ENCODE assay signal across 8 cellular contexts in the genomic region with DNA sequence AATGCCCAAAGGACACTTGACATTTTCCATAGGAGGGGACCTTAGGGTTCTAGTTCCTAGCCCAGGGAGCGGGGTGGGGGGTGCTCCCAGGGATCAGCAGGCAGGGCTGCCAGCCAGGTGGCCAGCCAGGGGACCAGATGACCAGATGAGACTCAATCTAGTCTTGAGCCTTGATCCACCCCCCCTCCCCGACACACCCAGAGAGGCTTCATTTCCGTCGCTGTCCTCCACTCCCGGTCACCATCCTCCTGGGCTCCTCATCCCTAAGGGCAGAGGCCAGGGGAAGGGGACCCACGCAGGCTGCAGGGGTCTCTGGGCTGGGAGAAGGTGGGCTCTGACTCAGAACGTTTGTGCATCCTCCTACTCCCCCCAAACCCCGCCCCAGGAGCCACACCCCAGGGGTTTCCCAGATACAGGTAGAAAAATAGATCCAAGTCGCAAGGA. TPM values are rescaled to one million over a fixed set of nuclear protein-coding genes. Genes with fewer than 3 reads are reported as not detected.
DNase-seq lines count a peak whose midpoint lies in the region; ATAC-seq and TF ChIP-seq lines count a peak whose summit lies in the region.

No MANE protein-coding gene starts in this region.

- peak overlapping the region; percentile 74 for H3K4me3 Mint-ChIP-seq in Calu3 (ENCODE audit: low read depth, unreplicated experiment)

- H3K4me3 ChIP-seq in endocrine pancreas (ENCODE audit: control insufficient read depth, insufficient read depth, low read length), result peak overlapping the region; percentile 25
- H3K4me3 ChIP-seq in ovary, result peak overlapping the region; percentile 70

- H3K36me3 ChIP-seq in endocrine pancreas (ENCODE audit: control insufficient read depth, insufficient read depth, low read length), result no peaks in the 10 kb centered on the region
- H3K36me3 ChIP-seq in ovary, result no peaks in the 10 kb centered on the region

- H3K27me3 ChIP-seq in endocrine pancreas (ENCODE audit: control insufficient read depth, insufficient read depth, low read length), result no peaks in the 10 kb centered on the region
- no peaks in the 10 kb centered on the region for H3K27me3 ChIP-seq in ovary

- CTCF ChIA-PET in Calu3 (lab: Charles Lee), result no interaction called here

- no peaks in the 10 kb centered on the region for H3K9me3 ChIP-seq in endocrine pancreas (ENCODE audit: control insufficient read depth, low read length)
- H3K9me3 ChIP-seq in ovary, result no peaks in the 10 kb centered on the region

- no peak overlapping the region for H3K27ac Mint-ChIP-seq in Calu3 (ENCODE audit: unreplicated experiment)

- ATAC-seq in HG03442 (IDR thresholded peaks at IDR 0.05; ENCODE audit: unreplicated experiment) (no peak), HG03469 (IDR thresholded peaks at IDR 0.05; ENCODE audit: unreplicated experiment) (no peak), GM18907 (IDR thresholded peaks at IDR 0.05; ENCODE audit: unreplicated experiment) (no peak)

- DNase-seq in Calu3, result no peak
- DNase-seq in SW480 (ENCODE audit: low spot score), result peak; percentile 33
- DNase-seq in ovary, result no peak
- no peak for DNase-seq in NAMALWA (ENCODE audit: low spot score)

- H3K36me3 Mint-ChIP-seq in Calu3 (ENCODE audit: insufficient read depth, unreplicated experiment), result peaks cover 47% of the 10 kb centered on the region

- 38 to 57% (median 47%) methylated on average over 9 of the region's 9 CpGs for WGBS in ovary, 3 donors

- TF ChIP-seq EP300 in ovary (IDR thresholded peaks at IDR 0.05), result no peak

- H3K9ac ChIP-seq in endocrine pancreas (ENCODE audit: control insufficient read depth, insufficient read depth, low read length), result peak overlapping the region; percentile 82

- no peaks in the 10 kb centered on the region for H3K9me3 Mint-ChIP-seq in Calu3 (ENCODE audit: low read depth, unreplicated experiment)

- no peaks in the 10 kb centered on the region for H3K4me1 ChIP-seq in endocrine pancreas (ENCODE audit: control insufficient read depth, insufficient read depth, low read length)
- no peaks in the 10 kb centered on the region for H3K4me1 ChIP-seq in ovary (ENCODE audit: insufficient read depth)

- intact Hi-C loops in Calu3 (cut with micrococcal nuclease; ENCODE audit: unreplicated experiment), result no loop called here
- intact Hi-C loops in ovary (cut with DNase I), result no loop called here

- no peak overlapping the region for H3K27ac ChIP-seq in ovary

- no peaks in the 10 kb centered on the region for H3K27me3 Mint-ChIP-seq in Calu3 (ENCODE audit: unreplicated experiment)

- no peak for TF ChIP-seq POLR2A in ovary (IDR thresholded peaks at IDR 0.05)

- H3K4me1 Mint-ChIP-seq in Calu3 (ENCODE audit: low read depth, unreplicated experiment), result peaks cover 17% of the 10 kb centered on the region

- BruUV-seq in Calu3 (replicated peaks; lab: Mats Ljungman, UMichigan), result no TSS peak

- TF ChIP-seq CTCF in Calu3 (IDR thresholded peaks at IDR 0.05; ENCODE audit: unreplicated experiment) (no peak), ovary (IDR thresholded peaks at IDR 0.05) (no peak)

RNA-seq across cellular contexts. Expression of a gene that starts 1.0 kb away (rescaled TPM):
- total RNA-seq in Calu3 (2022) (26.1 and 26.2 TPM in 2 replicates), ovary (10 to 100 TPM in 1 of 7 donors, 1 to 10 TPM in 6; 4.5 to 11.3 (median 6.4) TPM)
- 1 to 10 TPM; 1.6 to 5.1 TPM for polyA plus RNA-seq in ovary

RNA-seq across cellular contexts. Expression of a gene that starts 20.1 kb away (rescaled TPM):
- total RNA-seq in Calu3 (2022), result 67.7 and 85.2 TPM in 2 replicates
- total RNA-seq in ovary, result 10 to 100 TPM in 4 of 7 donors, 1 to 10 TPM in 3; 8.0 to 34.6 (median 11.4) TPM
- polyA plus RNA-seq in ovary, result 10 to 100 TPM; 10.7 to 11.9 TPM

RNA-seq across cellular contexts. Expression of a gene that starts 35.1 kb away (rescaled TPM):
- 73.5 and 75.8 TPM in 2 replicates for total RNA-seq in Calu3 (2022)
- 10 to 100 TPM; 19.8 to 62.9 (median 53.3) TPM for total RNA-seq in ovary
- 10 to 100 TPM; 49.0 to 52.3 TPM for polyA plus RNA-seq in ovary

RNA-seq across cellular contexts. Expression of a gene that starts 35.2 kb away (rescaled TPM):
- total RNA-seq in Calu3 (2022) (10.1 and 10.5 TPM in 2 replicates), ovary (10 to 100 TPM in 5 of 7 donors, 1 to 10 TPM in 2; 7.1 to 16.1 (median 13.0) TPM)
- polyA plus RNA-seq in ovary, result 1 to 10 TPM; 7.5 to 8.8 TPM

RNA-seq across cellular contexts. Expression of a gene that starts 50.8 kb away (rescaled TPM):
- total RNA-seq in Calu3 (2022) (0.94 and 1.3 TPM in 2 replicates), ovary (1 to 10 TPM; 4.7 to 8.8 (median 6.3) TPM)
- 1 to 10 TPM in 1 of 2 donors, under 1 TPM in 1; 0.28 to 6.1 TPM for polyA plus RNA-seq in ovary
